In the genomic region with DNA sequence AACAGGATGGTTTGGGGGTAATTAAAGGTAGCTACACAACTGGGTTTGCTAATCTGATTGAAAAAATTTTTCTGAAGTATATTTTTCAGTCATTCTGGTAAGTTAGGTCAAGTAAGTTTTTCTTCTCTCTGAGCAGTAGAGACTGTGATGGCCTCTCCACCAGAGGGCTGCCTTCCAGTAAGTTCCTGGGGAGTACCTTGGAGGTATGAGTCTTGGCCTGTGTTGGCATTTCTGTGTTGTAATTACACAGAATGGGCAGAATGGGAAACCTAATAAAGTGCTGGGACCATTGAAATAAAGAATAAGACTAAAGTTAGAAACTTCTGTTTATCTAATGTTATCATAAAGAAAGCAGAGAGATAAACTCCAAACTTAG, we compare ENCODE assay signal across 1 cellular context.
TF ChIP-seq lines count a peak whose summit lies in the region.

No MANE protein-coding gene starts in this region.

TF ChIP-seq in H1, 55 proteins besides CTCF, POLR2A, EP300 and RAD21 (continued from another document):
- TF ChIP-seq, protein P1, sequence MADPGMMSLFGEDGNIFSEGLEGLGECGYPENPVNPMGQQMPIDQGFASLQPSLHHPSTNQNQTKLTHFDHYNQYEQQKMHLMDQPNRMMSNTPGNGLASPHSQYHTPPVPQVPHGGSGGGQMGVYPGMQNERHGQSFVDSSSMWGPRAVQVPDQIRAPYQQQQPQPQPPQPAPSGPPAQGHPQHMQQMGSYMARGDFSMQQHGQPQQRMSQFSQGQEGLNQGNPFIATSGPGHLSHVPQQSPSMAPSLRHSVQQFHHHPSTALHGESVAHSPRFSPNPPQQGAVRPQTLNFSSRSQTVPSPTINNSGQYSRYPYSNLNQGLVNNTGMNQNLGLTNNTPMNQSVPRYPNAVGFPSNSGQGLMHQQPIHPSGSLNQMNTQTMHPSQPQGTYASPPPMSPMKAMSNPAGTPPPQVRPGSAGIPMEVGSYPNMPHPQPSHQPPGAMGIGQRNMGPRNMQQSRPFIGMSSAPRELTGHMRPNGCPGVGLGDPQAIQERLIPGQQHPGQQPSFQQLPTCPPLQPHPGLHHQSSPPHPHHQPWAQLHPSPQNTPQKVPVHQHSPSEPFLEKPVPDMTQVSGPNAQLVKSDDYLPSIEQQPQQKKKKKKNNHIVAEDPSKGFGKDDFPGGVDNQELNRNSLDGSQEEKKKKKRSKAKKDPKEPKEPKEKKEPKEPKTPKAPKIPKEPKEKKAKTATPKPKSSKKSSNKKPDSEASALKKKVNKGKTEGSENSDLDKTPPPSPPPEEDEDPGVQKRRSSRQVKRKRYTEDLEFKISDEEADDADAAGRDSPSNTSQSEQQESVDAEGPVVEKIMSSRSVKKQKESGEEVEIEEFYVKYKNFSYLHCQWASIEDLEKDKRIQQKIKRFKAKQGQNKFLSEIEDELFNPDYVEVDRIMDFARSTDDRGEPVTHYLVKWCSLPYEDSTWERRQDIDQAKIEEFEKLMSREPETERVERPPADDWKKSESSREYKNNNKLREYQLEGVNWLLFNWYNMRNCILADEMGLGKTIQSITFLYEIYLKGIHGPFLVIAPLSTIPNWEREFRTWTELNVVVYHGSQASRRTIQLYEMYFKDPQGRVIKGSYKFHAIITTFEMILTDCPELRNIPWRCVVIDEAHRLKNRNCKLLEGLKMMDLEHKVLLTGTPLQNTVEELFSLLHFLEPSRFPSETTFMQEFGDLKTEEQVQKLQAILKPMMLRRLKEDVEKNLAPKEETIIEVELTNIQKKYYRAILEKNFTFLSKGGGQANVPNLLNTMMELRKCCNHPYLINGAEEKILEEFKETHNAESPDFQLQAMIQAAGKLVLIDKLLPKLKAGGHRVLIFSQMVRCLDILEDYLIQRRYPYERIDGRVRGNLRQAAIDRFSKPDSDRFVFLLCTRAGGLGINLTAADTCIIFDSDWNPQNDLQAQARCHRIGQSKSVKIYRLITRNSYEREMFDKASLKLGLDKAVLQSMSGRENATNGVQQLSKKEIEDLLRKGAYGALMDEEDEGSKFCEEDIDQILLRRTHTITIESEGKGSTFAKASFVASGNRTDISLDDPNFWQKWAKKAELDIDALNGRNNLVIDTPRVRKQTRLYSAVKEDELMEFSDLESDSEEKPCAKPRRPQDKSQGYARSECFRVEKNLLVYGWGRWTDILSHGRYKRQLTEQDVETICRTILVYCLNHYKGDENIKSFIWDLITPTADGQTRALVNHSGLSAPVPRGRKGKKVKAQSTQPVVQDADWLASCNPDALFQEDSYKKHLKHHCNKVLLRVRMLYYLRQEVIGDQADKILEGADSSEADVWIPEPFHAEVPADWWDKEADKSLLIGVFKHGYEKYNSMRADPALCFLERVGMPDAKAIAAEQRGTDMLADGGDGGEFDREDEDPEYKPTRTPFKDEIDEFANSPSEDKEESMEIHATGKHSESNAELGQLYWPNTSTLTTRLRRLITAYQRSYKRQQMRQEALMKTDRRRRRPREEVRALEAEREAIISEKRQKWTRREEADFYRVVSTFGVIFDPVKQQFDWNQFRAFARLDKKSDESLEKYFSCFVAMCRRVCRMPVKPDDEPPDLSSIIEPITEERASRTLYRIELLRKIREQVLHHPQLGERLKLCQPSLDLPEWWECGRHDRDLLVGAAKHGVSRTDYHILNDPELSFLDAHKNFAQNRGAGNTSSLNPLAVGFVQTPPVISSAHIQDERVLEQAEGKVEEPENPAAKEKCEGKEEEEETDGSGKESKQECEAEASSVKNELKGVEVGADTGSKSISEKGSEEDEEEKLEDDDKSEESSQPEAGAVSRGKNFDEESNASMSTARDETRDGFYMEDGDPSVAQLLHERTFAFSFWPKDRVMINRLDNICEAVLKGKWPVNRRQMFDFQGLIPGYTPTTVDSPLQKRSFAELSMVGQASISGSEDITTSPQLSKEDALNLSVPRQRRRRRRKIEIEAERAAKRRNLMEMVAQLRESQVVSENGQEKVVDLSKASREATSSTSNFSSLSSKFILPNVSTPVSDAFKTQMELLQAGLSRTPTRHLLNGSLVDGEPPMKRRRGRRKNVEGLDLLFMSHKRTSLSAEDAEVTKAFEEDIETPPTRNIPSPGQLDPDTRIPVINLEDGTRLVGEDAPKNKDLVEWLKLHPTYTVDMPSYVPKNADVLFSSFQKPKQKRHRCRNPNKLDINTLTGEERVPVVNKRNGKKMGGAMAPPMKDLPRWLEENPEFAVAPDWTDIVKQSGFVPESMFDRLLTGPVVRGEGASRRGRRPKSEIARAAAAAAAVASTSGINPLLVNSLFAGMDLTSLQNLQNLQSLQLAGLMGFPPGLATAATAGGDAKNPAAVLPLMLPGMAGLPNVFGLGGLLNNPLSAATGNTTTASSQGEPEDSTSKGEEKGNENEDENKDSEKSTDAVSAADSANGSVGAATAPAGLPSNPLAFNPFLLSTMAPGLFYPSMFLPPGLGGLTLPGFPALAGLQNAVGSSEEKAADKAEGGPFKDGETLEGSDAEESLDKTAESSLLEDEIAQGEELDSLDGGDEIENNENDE (IDR thresholded peaks at IDR 0.05; ENCODE audit: insufficient replicate concordance, low read length), result no peak
- no peak for TF ChIP-seq CTBP2 (IDR thresholded peaks at IDR 0.05; ENCODE audit: borderline replicate concordance, insufficient read depth, insufficient read length, low read length)
- TF ChIP-seq BCL11A (IDR thresholded peaks at IDR 0.05; ENCODE audit: low read depth in 2 of 2, low read length in 2 of 2), result no peak
- TF ChIP-seq CHD2 (IDR thresholded peaks at IDR 0.05; ENCODE audit: low read length), result no peak
- no peak for TF ChIP-seq KDM5A (IDR thresholded peaks at IDR 0.05; ENCODE audit: low read length)
- TF ChIP-seq, protein P2, sequence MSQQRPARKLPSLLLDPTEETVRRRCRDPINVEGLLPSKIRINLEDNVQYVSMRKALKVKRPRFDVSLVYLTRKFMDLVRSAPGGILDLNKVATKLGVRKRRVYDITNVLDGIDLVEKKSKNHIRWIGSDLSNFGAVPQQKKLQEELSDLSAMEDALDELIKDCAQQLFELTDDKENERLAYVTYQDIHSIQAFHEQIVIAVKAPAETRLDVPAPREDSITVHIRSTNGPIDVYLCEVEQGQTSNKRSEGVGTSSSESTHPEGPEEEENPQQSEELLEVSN (IDR thresholded peaks at IDR 0.05), result no peak
- TF ChIP-seq TCF12 (IDR thresholded peaks at IDR 0.05; ENCODE audit: low read depth, low read length), result no peak
- no peak for TF ChIP-seq TAF7 (optimal IDR thresholded peaks at IDR 0.05; ENCODE audit: borderline replicate concordance, low read depth, low read length)
- no peak for TF ChIP-seq BACH1 (IDR thresholded peaks at IDR 0.05; ENCODE audit: low read length)
- TF ChIP-seq PHF8 (conservative IDR thresholded peaks at IDR 0.05; ENCODE audit: low read depth, low read length), result no peak
- TF ChIP-seq NRF1 (IDR thresholded peaks at IDR 0.05; ENCODE audit: low read depth, low read length), result no peak
- no peak for TF ChIP-seq CBX5 (IDR thresholded peaks at IDR 0.05; ENCODE audit: low read depth, low read length)
- no peak for TF ChIP-seq SRF (IDR thresholded peaks at IDR 0.05; ENCODE audit: low read depth, low read length)
- TF ChIP-seq SP2 (IDR thresholded peaks at IDR 0.05; ENCODE audit: low read length), result no peak
- TF ChIP-seq TEAD4 (IDR thresholded peaks at IDR 0.05; ENCODE audit: low read depth, low read length), result no peak
